7 cellular contexts compared by ENCODE assay signal in the genomic region with DNA sequence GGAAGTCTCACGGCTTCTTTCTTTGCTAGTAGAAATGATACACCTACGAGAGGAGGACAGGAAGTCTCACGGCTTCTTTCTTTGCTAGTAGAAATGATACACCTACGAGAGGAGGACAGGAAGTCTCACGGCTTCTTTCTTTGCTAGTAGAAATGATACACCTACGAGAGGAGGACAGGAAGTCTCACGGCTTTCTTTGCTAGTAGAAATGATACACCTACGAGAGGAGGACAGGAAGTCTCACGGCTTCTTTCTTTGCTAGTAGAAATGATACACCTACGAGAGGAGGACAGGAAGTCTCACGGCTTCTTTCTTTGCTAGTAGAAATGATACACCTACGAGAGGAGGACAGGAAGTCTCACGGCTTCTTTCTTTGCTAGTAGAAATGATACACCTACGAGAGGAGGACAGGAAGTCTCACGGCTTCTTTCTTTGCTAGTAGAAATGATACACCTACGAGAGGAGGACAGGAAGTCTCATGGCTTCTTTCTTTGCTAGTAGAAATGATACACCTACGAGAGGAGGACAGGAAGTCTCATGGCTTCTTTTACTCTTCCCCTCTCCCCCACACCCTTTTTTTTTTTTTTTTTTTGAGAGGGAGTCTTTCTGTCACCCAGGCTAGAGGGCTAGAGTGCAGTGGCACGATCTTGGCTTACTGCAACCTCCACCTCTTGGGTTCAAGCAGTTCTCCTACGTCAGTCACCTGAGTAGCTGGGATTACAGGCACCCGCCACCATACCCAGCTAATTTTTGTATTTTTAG. TPM values are rescaled to one million over a fixed set of nuclear protein-coding genes. Genes with fewer than 3 reads are reported as not detected.
A peak's percentile ranks its signal among the peaks of the same experiment; 100 is the strongest.
DNase-seq lines count a peak whose midpoint lies in the region; ATAC-seq and TF ChIP-seq lines count a peak whose summit lies in the region.
"Not testable (repeated sequence)": the region's sequence is repeated elsewhere in the genome, so short reads cannot be mapped to it uniquely, and the experiment has no call there.
"Had no signal": no experiment of that assay in that cellular context is flagged by ENCODE, and none has a peak within 500 bp of the region (broad histone marks: within the 10 kb centered on the region; RNA-seq: fewer than 3 reads in every experiment).

No MANE protein-coding gene starts in this region.

- not testable (repeated sequence) for H3K27me3 ChIP-seq in DOHH2 (ENCODE audit: control insufficient read depth, low read length)

- H3K79me2 ChIP-seq in DOHH2 (ENCODE audit: control insufficient read depth, low read length) = peaks cover 51% of the 10 kb centered on the region

- H3K4me3 ChIP-seq in DOHH2 (ENCODE audit: low read length) = peak overlapping the region; percentile 66

- intact Hi-C loops in activated CD4-positive, alpha-beta T cell treated with anti-CD3 and anti-CD28 coated beads for 36 hours (cut with DNase I, micrococcal nuclease) = loop anchor here in 1 of 2 experiments (1.0 kb wide), 1 partner anchor 31 kb away; a partner anchor contains a TSS

- peak; percentile 49 for ATAC-seq in activated CD4-positive, alpha-beta T cell treated with anti-CD3 and anti-CD28 coated beads for 36 hours
- not testable (repeated sequence) for ATAC-seq in activated T-cell treated with anti-CD3 and anti-CD28 coated beads, Interleukin-2, amount 50 U/mL, for 72 hours (replicated peaks in 1 of 2)
- peak; percentile 13 for ATAC-seq in activated naive CD8-positive, alpha-beta T cell treated with anti-CD3 and anti-CD28 coated beads, Interleukin-2, amount 10 ng/mL, durations not matched to agents 7 days and 5 days (ENCODE audit: low read depth)
- ATAC-seq in naive thymus-derived CD8-positive, alpha-beta T cell = peak in 1 of 2 donors; percentile 88

- H3F3A ChIP-seq in DOHH2 (ENCODE audit: control insufficient read depth, insufficient read depth) = peaks cover 27% of the 10 kb centered on the region

- peak overlapping the region; percentile 89 for H3K27ac ChIP-seq in DOHH2 (ENCODE audit: low read depth, low read length)

- peaks cover 78% of the 10 kb centered on the region for H3K36me3 ChIP-seq in DOHH2 (ENCODE audit: control insufficient read depth, low read length)

- H3K36me3 Mint-ChIP-seq in activated CD4-positive, alpha-beta T cell treated with anti-CD3 and anti-CD28 coated beads for 36 hours (ENCODE audit: low read depth) = peaks cover 69% of the 10 kb centered on the region
- H3K36me3 Mint-ChIP-seq in activated T-cell treated with anti-CD3 and anti-CD28 coated beads, Interleukin-2, amount 50 U/mL, for 72 hours (ENCODE audit: insufficient read depth in 2 of 2) = peaks cover 19 to 62% of the 10 kb centered on the region in 2 donors
- peaks cover 64% of the 10 kb centered on the region for H3K36me3 Mint-ChIP-seq in activated naive CD8-positive, alpha-beta T cell treated with anti-CD3 and anti-CD28 coated beads, Interleukin-2, amount 10 ng/mL, durations not matched to agents 7 days and 5 days
- peaks cover 24 to 67% (median 48%) of the 10 kb centered on the region in 3 donors for H3K36me3 Mint-ChIP-seq in naive thymus-derived CD8-positive, alpha-beta T cell

- TF ChIP-seq CTCF in DOHH2 (IDR thresholded peaks at IDR 0.05; ENCODE audit: low read depth, low read length, poor library complexity, severe bottlenecking) = not testable (repeated sequence)

- peak overlapping the region; percentile 71 for H3K4me2 ChIP-seq in DOHH2 (ENCODE audit: low read length)

- peak overlapping the region; percentile 59 for H3K4me3 Mint-ChIP-seq in activated CD4-positive, alpha-beta T cell treated with anti-CD3 and anti-CD28 coated beads for 36 hours
- H3K4me3 Mint-ChIP-seq in activated T-cell treated with anti-CD3 and anti-CD28 coated beads, Interleukin-2, amount 50 U/mL, for 72 hours = peak overlapping the region; percentile 72 to 75
- H3K4me3 Mint-ChIP-seq in activated naive CD8-positive, alpha-beta T cell treated with anti-CD3 and anti-CD28 coated beads, Interleukin-2, amount 10 ng/mL, durations not matched to agents 7 days and 5 days = peak overlapping the region; percentile 59
- peak overlapping the region in 7 of 10 donors; percentile 13 to 52 (median 30) for H3K4me3 Mint-ChIP-seq in naive thymus-derived CD8-positive, alpha-beta T cell

- H3K4me1 ChIP-seq in DOHH2 (ENCODE audit: control insufficient read depth, low read length) = peaks cover 27% of the 10 kb centered on the region

- not testable (repeated sequence) for H3K9me3 Mint-ChIP-seq in activated CD4-positive, alpha-beta T cell treated with anti-CD3 and anti-CD28 coated beads for 36 hours (ENCODE audit: low read depth); activated T-cell treated with anti-CD3 and anti-CD28 coated beads, Interleukin-2, amount 50 U/mL, for 72 hours; activated naive CD8-positive, alpha-beta T cell treated with anti-CD3 and anti-CD28 coated beads, Interleukin-2, amount 10 ng/mL, durations not matched to agents 7 days and 5 days
- H3K9me3 Mint-ChIP-seq in naive thymus-derived CD8-positive, alpha-beta T cell = peaks cover 0 to 56% (median 5%) of the 10 kb centered on the region in 9 donors

- H3K27me3 Mint-ChIP-seq in activated CD4-positive, alpha-beta T cell treated with anti-CD3 and anti-CD28 coated beads for 36 hours; activated T-cell treated with anti-CD3 and anti-CD28 coated beads, Interleukin-2, amount 50 U/mL, for 72 hours (ENCODE audit: low read depth); activated naive CD8-positive, alpha-beta T cell treated with anti-CD3 and anti-CD28 coated beads, Interleukin-2, amount 10 ng/mL, durations not matched to agents 7 days and 5 days; naive thymus-derived CD8-positive, alpha-beta T cell: not testable (repeated sequence)

- H3K4me1 Mint-ChIP-seq in activated CD4-positive, alpha-beta T cell treated with anti-CD3 and anti-CD28 coated beads for 36 hours = peaks cover 32% of the 10 kb centered on the region
- H3K4me1 Mint-ChIP-seq in activated T-cell treated with anti-CD3 and anti-CD28 coated beads, Interleukin-2, amount 50 U/mL, for 72 hours (ENCODE audit: low read depth) = peaks cover 57% of the 10 kb centered on the region
- peaks cover 36% of the 10 kb centered on the region for H3K4me1 Mint-ChIP-seq in activated naive CD8-positive, alpha-beta T cell treated with anti-CD3 and anti-CD28 coated beads, Interleukin-2, amount 10 ng/mL, durations not matched to agents 7 days and 5 days
- H3K4me1 Mint-ChIP-seq in naive thymus-derived CD8-positive, alpha-beta T cell = peaks cover 13 to 65% (median 31%) of the 10 kb centered on the region in 4 donors

- not testable (repeated sequence) for H3K9me2 ChIP-seq in DOHH2 (replicated peaks; ENCODE audit: control insufficient read depth, low read length)

- not testable (repeated sequence) for DNase-seq in activated CD4-positive, alpha-beta T cell treated with anti-CD3 and anti-CD28 coated beads for 36 hours; activated T-cell treated with anti-CD3 and anti-CD28 coated beads, Interleukin-2, amount 50 U/mL, for 72 hours; activated naive CD8-positive, alpha-beta T cell treated with anti-CD3 and anti-CD28 coated beads, Interleukin-2, amount 10 ng/mL, durations not matched to agents 7 days and 5 days
- peak in 4 of 10 donors; percentile 17 to 51 (median 46) for DNase-seq in naive thymus-derived CD8-positive, alpha-beta T cell

- CTCF ChIA-PET in activated CD4-positive, alpha-beta T cell treated with anti-CD3 and anti-CD28 coated beads for 36 hours (lab: Charles Lee) = not testable (repeated sequence)

- POLR2A ChIA-PET in activated CD4-positive, alpha-beta T cell treated with anti-CD3 and anti-CD28 coated beads for 36 hours (lab: Charles Lee) = interaction anchor here (1.0 kb wide), 1 partner anchor 30 kb away, joined by 3 read pairs; no protein-coding TSS in a partner anchor
- POLR2A ChIA-PET in activated naive CD8-positive, alpha-beta T cell treated with anti-CD3 and anti-CD28 coated beads, Interleukin-2, amount 10 ng/mL, durations not matched to agents 7 days and 5 days (lab: Charles Lee) = not testable (repeated sequence)
- POLR2A ChIA-PET in naive thymus-derived CD8-positive, alpha-beta T cell (lab: Charles Lee) = interaction anchor here (0.7 kb wide), 1 partner anchor 271 kb away, joined by 5 read pairs; no protein-coding TSS in a partner anchor

- peak overlapping the region; percentile 93 for H3K27ac Mint-ChIP-seq in activated CD4-positive, alpha-beta T cell treated with anti-CD3 and anti-CD28 coated beads for 36 hours
- peak overlapping the region; percentile 90 for H3K27ac Mint-ChIP-seq in activated T-cell treated with anti-CD3 and anti-CD28 coated beads, Interleukin-2, amount 50 U/mL, for 72 hours
- peak overlapping the region; percentile 89 for H3K27ac Mint-ChIP-seq in activated naive CD8-positive, alpha-beta T cell treated with anti-CD3 and anti-CD28 coated beads, Interleukin-2, amount 10 ng/mL, durations not matched to agents 7 days and 5 days
- peak overlapping the region in 9 of 10 donors; percentile 11 to 96 (median 63) for H3K27ac Mint-ChIP-seq in naive thymus-derived CD8-positive, alpha-beta T cell

- H3K9me3 ChIP-seq in DOHH2 (ENCODE audit: control insufficient read depth, insufficient read depth, low read length) = not testable (repeated sequence)

- not testable (repeated sequence) for H4K20me1 ChIP-seq in DOHH2 (ENCODE audit: control insufficient read depth, insufficient read depth, low read depth, low read length)

RNA-seq across cellular contexts. Expression of a gene that starts 23.4 kb away (rescaled TPM):
- 1 to 10 TPM; 2.3 to 3.3 TPM for total RNA-seq in activated CD4-positive, alpha-beta T cell treated with anti-CD3 and anti-CD28 coated beads for 36 hours
- total RNA-seq in activated T-cell treated with anti-CD3 and anti-CD28 coated beads, Interleukin-2, amount 50 U/mL, for 72 hours = 10 to 100 TPM; 28.6 to 35.6 TPM
- total RNA-seq in activated naive CD8-positive, alpha-beta T cell treated with anti-CD3 and anti-CD28 coated beads, Interleukin-2, amount 10 ng/mL, durations not matched to agents 7 days and 5 days = 1 to 10 TPM; 9.7 to 9.8 TPM
- total RNA-seq in naive thymus-derived CD8-positive, alpha-beta T cell = 1 to 10 TPM; 5.6 to 5.8 TPM
- polyA plus RNA-seq in naive thymus-derived CD8-positive, alpha-beta T cell = under 1 TPM in 1 of 3 donors, not detected in 2; 0.54 TPM

RNA-seq across cellular contexts. Expression of a gene that starts 31.6 kb away (rescaled TPM):
- total RNA-seq in activated CD4-positive, alpha-beta T cell treated with anti-CD3 and anti-CD28 coated beads for 36 hours = 10 to 100 TPM; 60.5 to 67.0 TPM
- total RNA-seq in activated T-cell treated with anti-CD3 and anti-CD28 coated beads, Interleukin-2, amount 50 U/mL, for 72 hours = 10 to 100 TPM; 77.5 to 95.7 TPM
- total RNA-seq in activated naive CD8-positive, alpha-beta T cell treated with anti-CD3 and anti-CD28 coated beads, Interleukin-2, amount 10 ng/mL, durations not matched to agents 7 days and 5 days = 10 to 100 TPM; 76.7 to 78.4 TPM
- 10 to 100 TPM; 91.1 to 93.3 TPM for total RNA-seq in naive thymus-derived CD8-positive, alpha-beta T cell
- polyA plus RNA-seq in naive thymus-derived CD8-positive, alpha-beta T cell = 100 to 1,000 TPM in 1 of 3 donors, 10 to 100 TPM in 2; 67.2 to 110 (median 85.9) TPM

RNA-seq across cellular contexts. Expression of a gene that starts 33.1 kb away (rescaled TPM):
- 10 to 100 TPM; 25.4 to 30.7 TPM for total RNA-seq in activated CD4-positive, alpha-beta T cell treated with anti-CD3 and anti-CD28 coated beads for 36 hours
- total RNA-seq in activated T-cell treated with anti-CD3 and anti-CD28 coated beads, Interleukin-2, amount 50 U/mL, for 72 hours = 10 to 100 TPM; 54.6 to 77.0 TPM
- total RNA-seq in activated naive CD8-positive, alpha-beta T cell treated with anti-CD3 and anti-CD28 coated beads, Interleukin-2, amount 10 ng/mL, durations not matched to agents 7 days and 5 days = 10 to 100 TPM; 16.2 to 18.8 TPM
- 1 to 10 TPM; 7.7 to 9.3 TPM for total RNA-seq in naive thymus-derived CD8-positive, alpha-beta T cell
- polyA plus RNA-seq in naive thymus-derived CD8-positive, alpha-beta T cell = 10 to 100 TPM in 1 of 3 donors, 1 to 10 TPM in 2; 7.4 to 15.4 (median 8.9) TPM

RNA-seq across cellular contexts. Expression of a gene that starts 36.9 kb away (rescaled TPM):
- total RNA-seq in activated CD4-positive, alpha-beta T cell treated with anti-CD3 and anti-CD28 coated beads for 36 hours = not detected
- under 1 TPM; 0.46 to 0.72 TPM for total RNA-seq in activated T-cell treated with anti-CD3 and anti-CD28 coated beads, Interleukin-2, amount 50 U/mL, for 72 hours
- total RNA-seq in activated naive CD8-positive, alpha-beta T cell treated with anti-CD3 and anti-CD28 coated beads, Interleukin-2, amount 10 ng/mL, durations not matched to agents 7 days and 5 days = under 1 TPM; 0.30 to 0.51 TPM
- total RNA-seq in naive thymus-derived CD8-positive, alpha-beta T cell = not detected
- not detected for polyA plus RNA-seq in naive thymus-derived CD8-positive, alpha-beta T cell
- total RNA-seq: Daoy, GM23248 had no signal
- polyA plus RNA-seq: GM23248 had no signal

RNA-seq across cellular contexts. Expression of a gene that starts 42.8 kb away (rescaled TPM):
- 10 to 100 TPM; 12.6 to 13.1 TPM for total RNA-seq in activated CD4-positive, alpha-beta T cell treated with anti-CD3 and anti-CD28 coated beads for 36 hours
- total RNA-seq in activated T-cell treated with anti-CD3 and anti-CD28 coated beads, Interleukin-2, amount 50 U/mL, for 72 hours = 10 to 100 TPM; 20.0 to 20.6 TPM
- total RNA-seq in activated naive CD8-positive, alpha-beta T cell treated with anti-CD3 and anti-CD28 coated beads, Interleukin-2, amount 10 ng/mL, durations not matched to agents 7 days and 5 days = 10 to 100 TPM; 15.4 TPM
- total RNA-seq in naive thymus-derived CD8-positive, alpha-beta T cell = 10 to 100 TPM; 17.7 to 19.4 TPM
- 1 to 10 TPM in 1 of 3 donors, under 1 TPM in 2; 0.57 to 1.5 (median 0.59) TPM for polyA plus RNA-seq in naive thymus-derived CD8-positive, alpha-beta T cell
